In the genomic region with DNA sequence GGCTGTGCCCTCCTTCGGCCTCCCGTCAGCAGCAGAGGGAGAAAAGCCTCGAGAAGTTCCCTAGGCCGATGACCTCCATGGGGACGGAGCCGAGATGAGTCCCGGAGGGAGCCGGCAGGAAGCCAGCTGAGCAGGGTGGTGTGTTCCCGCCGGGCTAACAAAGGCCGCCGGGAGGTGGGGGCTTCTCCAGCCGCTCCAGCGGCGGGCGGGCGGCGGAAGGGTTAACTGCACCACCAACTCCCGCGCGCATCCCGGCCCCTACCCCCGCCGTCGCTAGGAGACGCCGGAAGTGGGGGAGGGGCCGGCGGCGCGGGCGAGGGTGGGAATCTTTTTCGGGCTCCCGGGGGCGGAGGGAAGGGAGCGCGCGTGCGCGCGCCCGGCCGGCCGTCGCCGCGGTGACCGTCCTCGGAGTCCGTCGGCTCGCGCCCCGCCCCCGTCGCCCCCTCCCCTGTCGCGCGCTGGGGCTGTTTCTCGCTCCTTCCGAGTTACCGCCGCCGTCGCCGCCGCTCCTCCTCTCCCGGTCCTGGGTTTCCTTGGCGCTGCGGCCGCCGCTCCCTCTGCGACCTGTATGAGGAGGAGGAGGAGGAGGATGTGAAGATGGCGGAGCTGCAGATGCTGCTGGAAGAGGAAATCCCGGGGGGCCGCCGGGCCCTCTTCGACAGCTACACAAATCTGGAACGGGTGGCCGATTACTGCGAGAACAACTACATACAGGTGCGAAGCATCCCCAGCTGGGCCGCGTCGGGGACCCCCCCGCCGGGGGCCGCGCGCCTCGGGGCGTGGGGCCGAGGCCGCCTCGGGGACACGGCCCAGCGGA, we compare ENCODE assay signal across 8 cellular contexts. TPM values are rescaled to one million over a fixed set of nuclear protein-coding genes. Genes with fewer than 3 reads are reported as not detected.
DNase-seq lines count a peak whose midpoint lies in the region; ATAC-seq and TF ChIP-seq lines count a peak whose summit lies in the region.

A gene (plus strand): TSS at position 477 of the 817 bp plus-strand sequence. CDS start 121 bp downstream, at position 598.

- H3K4me3 Mint-ChIP-seq in nephron progenitor cell: peak within 1 kb of the TSS; percentile 95
- H3K4me3 Mint-ChIP-seq in stimulated activated naive CD8-positive, alpha-beta T cell treated with anti-CD3 and anti-CD28 coated beads, Interleukin-15, Interleukin-2, amounts not matched to agents 100 ng/mL and 50 ng/mL, for 24 hours: peak within 1 kb of the TSS; percentile 91

- peaks cover 29% of the 10 kb centered on the region for H3K36me3 Mint-ChIP-seq in nephron progenitor cell (ENCODE audit: low read depth)
- H3K36me3 Mint-ChIP-seq in stimulated activated naive CD8-positive, alpha-beta T cell treated with anti-CD3 and anti-CD28 coated beads, Interleukin-15, Interleukin-2, amounts not matched to agents 100 ng/mL and 50 ng/mL, for 24 hours (ENCODE audit: low read depth): peaks cover 1% of the 10 kb centered on the region

- peak within 1 kb of the TSS; percentile 99 for H3K27ac Mint-ChIP-seq in nephron progenitor cell
- H3K27ac Mint-ChIP-seq in stimulated activated naive CD8-positive, alpha-beta T cell treated with anti-CD3 and anti-CD28 coated beads, Interleukin-15, Interleukin-2, amounts not matched to agents 100 ng/mL and 50 ng/mL, for 24 hours: peak within 1 kb of the TSS; percentile 86

- peak within 1 kb of the TSS; percentile 97 for H2AFZ ChIP-seq in KMS-11 (ENCODE audit: low read depth)

- H3K27ac ChIP-seq in KMS-11: peak within 1 kb of the TSS; percentile 68

- ATAC-seq in GM21619 (IDR thresholded peaks at IDR 0.05; ENCODE audit: unreplicated experiment): peak; percentile 62

- H3K9me3 Mint-ChIP-seq in nephron progenitor cell: peaks cover 4% of the 10 kb centered on the region
- H3K9me3 Mint-ChIP-seq in stimulated activated naive CD8-positive, alpha-beta T cell treated with anti-CD3 and anti-CD28 coated beads, Interleukin-15, Interleukin-2, amounts not matched to agents 100 ng/mL and 50 ng/mL, for 24 hours: no peaks in the 10 kb centered on the region

- peaks cover 43% of the 10 kb centered on the region for H3K4me1 Mint-ChIP-seq in nephron progenitor cell
- H3K4me1 Mint-ChIP-seq in stimulated activated naive CD8-positive, alpha-beta T cell treated with anti-CD3 and anti-CD28 coated beads, Interleukin-15, Interleukin-2, amounts not matched to agents 100 ng/mL and 50 ng/mL, for 24 hours (ENCODE audit: low read depth): peaks cover 37% of the 10 kb centered on the region

- H3K79me2 ChIP-seq in KMS-11 (ENCODE audit: insufficient read depth, low read depth): peaks cover 32% of the 10 kb centered on the region; the same call in 1 of the 2 replicates

- TF ChIP-seq CTCF in KMS-11 (conservative IDR thresholded peaks at IDR 0.05; ENCODE audit: low read depth, low read length) (no peak), fibroblast of villous mesenchyme (IDR thresholded peaks at IDR 0.05; ENCODE audit: insufficient read depth, low read depth, low read length) (no peak), nephron progenitor cell (IDR thresholded peaks at IDR 0.05) (no peak)

- no peaks in the 10 kb centered on the region for H3K36me3 ChIP-seq in KMS-11 (ENCODE audit: insufficient read depth)

- peaks cover 31% of the 10 kb centered on the region for H3K4me1 ChIP-seq in KMS-11 (ENCODE audit: low read depth, poor library complexity, severe bottlenecking)

- DNase-seq in DMS153 (lab: John Stamatoyannopoulos, UW) (peak; percentile 78), activated gamma-delta T cell (lab: John Stamatoyannopoulos, UW) (peak; percentile 50), fibroblast of villous mesenchyme (ENCODE audit: low read depth) (peak; percentile 77), nephron progenitor cell (peak; percentile 97)

- no peaks in the 10 kb centered on the region for H4K20me1 ChIP-seq in KMS-11 (ENCODE audit: insufficient read depth)

- peak within 1 kb of the TSS; percentile 76 for H3K4me3 ChIP-seq in KMS-11 (IDR thresholded peaks at IDR 0.05; ENCODE audit: insufficient read depth, low read depth, low read length)
- peak within 1 kb of the TSS; percentile 80 for H3K4me3 ChIP-seq in fibroblast of villous mesenchyme (ENCODE audit: low read depth, low read length)

- H3K9ac ChIP-seq in KMS-11: peak within 1 kb of the TSS; percentile 71

- TF ChIP-seq POLR2A in Raji (IDR thresholded peaks at IDR 0.05; ENCODE audit: insufficient read depth, low read depth, low read length): peak; percentile 49

- H3K27me3 Mint-ChIP-seq in nephron progenitor cell (ENCODE audit: low read depth, poor library complexity): peaks cover 3% of the 10 kb centered on the region
- H3K27me3 Mint-ChIP-seq in stimulated activated naive CD8-positive, alpha-beta T cell treated with anti-CD3 and anti-CD28 coated beads, Interleukin-15, Interleukin-2, amounts not matched to agents 100 ng/mL and 50 ng/mL, for 24 hours: no peaks in the 10 kb centered on the region

- H3K27me3 ChIP-seq in KMS-11 (ENCODE audit: insufficient read depth, low read depth): no peaks in the 10 kb centered on the region

- peak within 1 kb of the TSS; percentile 97 for H3K4me2 ChIP-seq in KMS-11

RNA-seq across cellular contexts. Expression of the gene that starts here (rescaled TPM):
- total RNA-seq in fibroblast of villous mesenchyme: 33.5 and 58.3 TPM in 2 replicates

Comparison
In these comparisons a context has a peak if more than half of its experiments do, and no peak if none do; other contexts are left out.
1. Peak in every context shown above with its lines: DNase-seq, ATAC-seq, H3K4me3 ChIP-seq and H3K27ac ChIP-seq.